Comparison of ENCODE assay signal across 8 cellular contexts in genomic region chr2:26745609-26746327, GRCh38. TPM values are rescaled to one million over a fixed set of nuclear protein-coding genes. Genes with fewer than 3 reads are reported as not detected.
DNase-seq lines count a peak whose midpoint lies in the region; ATAC-seq and TF ChIP-seq lines count a peak whose summit lies in the region.

No MANE protein-coding gene starts in this region.

- H3K4me1 ChIP-seq in CD8-positive, alpha-beta memory T cell (ENCODE audit: insufficient read depth, low read length): no peaks in the 10 kb centered on the region
- no peaks in the 10 kb centered on the region for H3K4me1 ChIP-seq in colonic mucosa
- peaks cover 0 to 4% (median 0%) of the 10 kb centered on the region in 4 donors for H3K4me1 ChIP-seq in right lobe of liver

- H3K27ac Mint-ChIP-seq in CD8-positive, alpha-beta memory T cell: peak overlapping the region in 1 of 8 donors; percentile 55
- no peak overlapping the region for H3K27ac Mint-ChIP-seq in activated CD4-positive, alpha-beta T cell treated with anti-CD3 and anti-CD28 coated beads, Interleukin-2, amount 10 ng/mL, durations not matched to agents 24 days and 14 days

- H3K4me3 Mint-ChIP-seq in CD8-positive, alpha-beta memory T cell: no peak overlapping the region
- H3K4me3 Mint-ChIP-seq in activated CD4-positive, alpha-beta T cell treated with anti-CD3 and anti-CD28 coated beads, Interleukin-2, amount 10 ng/mL, durations not matched to agents 24 days and 14 days: no peak overlapping the region

- TF ChIP-seq POLR2A in right lobe of liver (IDR thresholded peaks at IDR 0.05): no peak

- TF ChIP-seq CTCF in HFF-Myc (IDR thresholded peaks at IDR 0.05; ENCODE audit: low read depth, low read length, missing control alignments) (peak; percentile 93), colonic mucosa (IDR thresholded peaks at IDR 0.05) (peak; percentile 87), right lobe of liver (IDR thresholded peaks at IDR 0.05) (peak; percentile 90 to 98 (median 94))

- no peaks in the 10 kb centered on the region for H3K36me3 ChIP-seq in CD8-positive, alpha-beta memory T cell (ENCODE audit: insufficient read depth, low read length)
- H3K36me3 ChIP-seq in colonic mucosa (no peaks in the 10 kb centered on the region), right lobe of liver (no peaks in the 10 kb centered on the region)

- H3K9me3 ChIP-seq in CD8-positive, alpha-beta memory T cell (ENCODE audit: low read length): no peaks in the 10 kb centered on the region
- H3K9me3 ChIP-seq in colonic mucosa (no peaks in the 10 kb centered on the region), right lobe of liver (no peaks in the 10 kb centered on the region)

- intact Hi-C loops in activated CD4-positive, alpha-beta T cell treated with anti-CD3 and anti-CD28 coated beads, Interleukin-2, amount 10 ng/mL, durations not matched to agents 24 days and 14 days (cut with micrococcal nuclease): loop anchor here (1.0 to 10.0 kb wide), 2 partner anchors 140 to 241 kb away; no protein-coding TSS in a partner anchor
- intact Hi-C loops in colonic mucosa (cut with DNase I): loop anchor here (2.0 kb wide), 1 partner anchor 139 kb away; no protein-coding TSS in a partner anchor
- intact Hi-C loops in right lobe of liver (cut with DNase I): loop anchor here in 1 of 2 donors (5.0 kb wide), 1 partner anchor 138 kb away; no protein-coding TSS in a partner anchor

- H3K36me3 Mint-ChIP-seq in CD8-positive, alpha-beta memory T cell: no peaks in the 10 kb centered on the region
- no peaks in the 10 kb centered on the region for H3K36me3 Mint-ChIP-seq in activated CD4-positive, alpha-beta T cell treated with anti-CD3 and anti-CD28 coated beads, Interleukin-2, amount 10 ng/mL, durations not matched to agents 24 days and 14 days (ENCODE audit: low read depth)

- ATAC-seq in right lobe of liver: peak; percentile 92 to 96 (median 94)
- no peak for ATAC-seq in GM19467 (IDR thresholded peaks at IDR 0.05; ENCODE audit: unreplicated experiment)

- 14% methylated on average over 8 of the region's 9 CpGs for WGBS in right lobe of liver (ENCODE audit: insufficient coverage, low coverage, low lambda C conversion rate, missing lambda C conversion rate)

- POLR2A ChIA-PET in CD8-positive, alpha-beta memory T cell (lab: Charles Lee): interaction anchor here (0.6 kb wide), 1 partner anchor 323 kb away, joined by 3 read pairs; no protein-coding TSS in a partner anchor

- no peaks in the 10 kb centered on the region for H3K27me3 ChIP-seq in CD8-positive, alpha-beta memory T cell (ENCODE audit: insufficient read depth, low read length, poor library complexity, severe bottlenecking)
- H3K27me3 ChIP-seq in colonic mucosa (no peaks in the 10 kb centered on the region), right lobe of liver (no peaks in the 10 kb centered on the region)

- peak; percentile 47 to 81 (median 64) for DNase-seq in CD8-positive, alpha-beta memory T cell
- DNase-seq in HFF-Myc (ENCODE audit: extremely low read depth, low read depth): no peak
- DNase-seq in NCI-H446 (lab: John Stamatoyannopoulos, UW): peak; percentile 66 to 84
- peak; percentile 92 for DNase-seq in activated CD4-positive, alpha-beta T cell treated with anti-CD3 and anti-CD28 coated beads, Interleukin-2, amount 10 ng/mL, durations not matched to agents 24 days and 14 days
- peak; percentile 86 for DNase-seq in colonic mucosa
- DNase-seq in right lobe of liver: peak; percentile 81 to 84 (median 81)
- peak; percentile 67 to 77 (median 76) for DNase-seq in stimulated activated CD4-positive, alpha-beta T cell treated with anti-CD3 and anti-CD28 coated beads, TNF-alpha, amount 100 ng/mL, for 24 hours (ENCODE audit: low read depth in 3 of 3)

- H3K4me1 Mint-ChIP-seq in CD8-positive, alpha-beta memory T cell: peaks cover 5 to 7% (median 6%) of the 10 kb centered on the region in 3 donors
- peaks cover under 1% of the 10 kb centered on the region for H3K4me1 Mint-ChIP-seq in activated CD4-positive, alpha-beta T cell treated with anti-CD3 and anti-CD28 coated beads, Interleukin-2, amount 10 ng/mL, durations not matched to agents 24 days and 14 days

- H3K27ac ChIP-seq in CD8-positive, alpha-beta memory T cell (ENCODE audit: low read depth, low read length): no peak overlapping the region
- H3K27ac ChIP-seq in colonic mucosa: no peak overlapping the region
- H3K27ac ChIP-seq in right lobe of liver: no peak overlapping the region

- CTCF ChIA-PET in CD8-positive, alpha-beta memory T cell (lab: Charles Lee): interaction anchor here (0.8 to 2.5 kb wide), 8 partner anchors 9 to 148 kb away, joined by 3 to 11 read pairs (median 3); no protein-coding TSS in a partner anchor

- H3K9ac ChIP-seq in colonic mucosa (ENCODE audit: low read depth in 2 of 2, low read length in 2 of 2): no peak overlapping the region

- peaks cover 0 to 1% of the 10 kb centered on the region in 2 donors for H3K27me3 Mint-ChIP-seq in CD8-positive, alpha-beta memory T cell
- H3K27me3 Mint-ChIP-seq in activated CD4-positive, alpha-beta T cell treated with anti-CD3 and anti-CD28 coated beads, Interleukin-2, amount 10 ng/mL, durations not matched to agents 24 days and 14 days: peaks cover 12% of the 10 kb centered on the region

- no peak overlapping the region for H3K4me3 ChIP-seq in CD8-positive, alpha-beta memory T cell (ENCODE audit: low read length)
- no peak overlapping the region for H3K4me3 ChIP-seq in HFF-Myc (replicated peaks; ENCODE audit: low read depth, low read length)
- H3K4me3 ChIP-seq in colonic mucosa: no peak overlapping the region
- no peak overlapping the region for H3K4me3 ChIP-seq in right lobe of liver

- H3K9me3 Mint-ChIP-seq in CD8-positive, alpha-beta memory T cell: no peaks in the 10 kb centered on the region
- H3K9me3 Mint-ChIP-seq in activated CD4-positive, alpha-beta T cell treated with anti-CD3 and anti-CD28 coated beads, Interleukin-2, amount 10 ng/mL, durations not matched to agents 24 days and 14 days: no peaks in the 10 kb centered on the region

RNA-seq across cellular contexts. Expression of gene SLC35F6, which starts 18.3 kb away (rescaled TPM):
- 10 to 100 TPM; 11.5 to 12.1 TPM for total RNA-seq in CD8-positive, alpha-beta memory T cell
- 6.7 TPM for polyA plus RNA-seq in CD8-positive, alpha-beta memory T cell
- 10.5 and 11.5 TPM in 2 replicates for total RNA-seq in activated CD4-positive, alpha-beta T cell treated with anti-CD3 and anti-CD28 coated beads, Interleukin-2, amount 10 ng/mL, durations not matched to agents 24 days and 14 days
- total RNA-seq in colonic mucosa: 10 to 100 TPM; 24.8 to 29.1 TPM
- total RNA-seq in right lobe of liver: 10 to 100 TPM; 14.2 to 73.9 (median 27.2) TPM

RNA-seq across cellular contexts. Expression of gene CENPA, which starts 40.1 kb away (rescaled TPM):
- total RNA-seq in CD8-positive, alpha-beta memory T cell: 10 to 100 TPM; 18.2 to 21.6 TPM
- 0.70 TPM for polyA plus RNA-seq in CD8-positive, alpha-beta memory T cell
- 21.8 and 23.6 TPM in 2 replicates for total RNA-seq in activated CD4-positive, alpha-beta T cell treated with anti-CD3 and anti-CD28 coated beads, Interleukin-2, amount 10 ng/mL, durations not matched to agents 24 days and 14 days
- total RNA-seq in colonic mucosa (10 to 100 TPM in 1 of 2 donors, 1 to 10 TPM in 1; 6.5 to 22.7 TPM), right lobe of liver (1 to 10 TPM in 1 of 6 experiments, under 1 TPM in 4, not detected in 1; 0.18 to 1.3 (median 0.56) TPM)

RNA-seq across cellular contexts. Expression of gene KCNK3, which starts 53.2 kb away (rescaled TPM):
- not detected for total RNA-seq in CD8-positive, alpha-beta memory T cell
- polyA plus RNA-seq in CD8-positive, alpha-beta memory T cell: not detected
- not detected in 2 replicates for total RNA-seq in activated CD4-positive, alpha-beta T cell treated with anti-CD3 and anti-CD28 coated beads, Interleukin-2, amount 10 ng/mL, durations not matched to agents 24 days and 14 days
- total RNA-seq in colonic mucosa (1 to 10 TPM; 1.2 to 1.5 TPM), right lobe of liver (under 1 TPM; 0.18 to 0.43 (median 0.33) TPM)
